20 cellular contexts compared by ENCODE assay signal in the genomic region with DNA sequence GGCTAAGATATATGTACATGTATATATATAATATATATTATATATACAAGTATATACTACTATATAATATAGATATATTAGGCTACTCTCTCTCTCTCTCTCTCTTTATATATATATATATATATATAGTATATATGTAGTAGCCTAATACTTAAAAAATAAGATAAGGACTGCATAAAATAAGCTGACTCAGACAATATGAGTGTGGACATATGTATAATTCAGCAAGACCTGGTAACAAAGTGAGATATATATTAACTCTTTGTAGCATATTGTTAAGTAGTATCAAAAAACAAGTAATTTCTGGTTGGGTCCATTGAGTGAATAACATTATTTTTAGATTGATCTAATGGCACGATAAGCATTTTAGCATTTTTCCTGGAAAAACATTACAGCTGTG.
A peak's percentile ranks its signal among the peaks of the same experiment; 100 is the strongest.
DNase-seq lines count a peak whose midpoint lies in the region; ATAC-seq, FAIRE-seq and TF ChIP-seq lines count a peak whose summit lies in the region.
"Had no signal": no experiment of that assay in that cellular context is flagged by ENCODE, and none has a peak within 500 bp of the region (broad histone marks: within the 10 kb centered on the region; RNA-seq: fewer than 3 reads in every experiment).

No MANE protein-coding gene starts in this region.

- DNase-seq in HepG2 (ENCODE audit: low spot score) (no peak), right lobe of liver (no peak), IMR-90 (no peak), endothelial cell of umbilical vein (ENCODE audit: low read depth, low spot score) (peak; percentile 40), GM12891 (ENCODE audit: insufficient read length, low spot score) (no peak), OCI-M1 (lab: John Stamatoyannopoulos, UW) (no peak)
- DNase-seq: AML-193; Caco-2; Calu3; CD4-positive, alpha-beta T cell; CD8-positive, alpha-beta T cell; DMS79 treated with DMSO at 0.1 percent for 48 hours; GF-D8 had no signal

- no peak overlapping the region for H2BK15ac ChIP-seq in IMR-90 (ENCODE audit: low read depth, low read length)

- H3K27ac ChIP-seq in HepG2 (ENCODE audit: extremely low read length, insufficient read depth, low read length) (no peak overlapping the region), right lobe of liver (no peak overlapping the region), IMR-90 (ENCODE audit: insufficient read depth, low read length) (no peak overlapping the region), endothelial cell of umbilical vein (ENCODE audit: insufficient read depth, low read depth, low read length) (no peak overlapping the region)
- H3K27ac ChIP-seq: 22Rv1; BLaER1 treated with 17β-estradiol and CSF1 and Interleukin-3, amounts not matched to agents 10 nM and 100 nM; C4-2B had no signal

- H3K27me3 ChIP-seq in HepG2 (ENCODE audit: control insufficient read depth in 1 of 2, insufficient read depth in 2 of 2, low read length in 2 of 2) = no peaks in the 10 kb centered on the region
- H3K27me3 ChIP-seq in right lobe of liver = no peaks in the 10 kb centered on the region
- H3K27me3 ChIP-seq in IMR-90 (ENCODE audit: control insufficient read depth, insufficient read depth, low read length) = no peaks in the 10 kb centered on the region
- no peaks in the 10 kb centered on the region for H3K27me3 ChIP-seq in endothelial cell of umbilical vein (ENCODE audit: control insufficient read depth in 2 of 2, insufficient read depth in 2 of 2, low read length in 2 of 2)
- H3K27me3 ChIP-seq: BLaER1 treated with 17β-estradiol and CSF1 and Interleukin-3, amounts not matched to agents 10 nM and 100 nM had no signal

- H4K20me1 ChIP-seq in HepG2 (ENCODE audit: insufficient read depth, low read length) (no peaks in the 10 kb centered on the region), IMR-90 (ENCODE audit: insufficient read depth, low read length) (no peaks in the 10 kb centered on the region), endothelial cell of umbilical vein (replicated peaks; ENCODE audit: control insufficient read depth, extremely low read depth, insufficient read depth, low read length) (no peaks in the 10 kb centered on the region)
- H4K20me1 ChIP-seq: BLaER1 treated with 17β-estradiol and CSF1 and Interleukin-3, amounts not matched to agents 10 nM and 100 nM had no signal

- H2AK5ac ChIP-seq in IMR-90 (ENCODE audit: low read depth, low read length) = no peak overlapping the region

- H3K4me2 ChIP-seq in HepG2 (ENCODE audit: low read depth, low read length) = no peak overlapping the region
- H3K4me2 ChIP-seq in IMR-90 (ENCODE audit: low read depth, low read length) = no peak overlapping the region
- peak overlapping the region; percentile 74 for H3K4me2 ChIP-seq in endothelial cell of umbilical vein (ENCODE audit: insufficient read depth, low read length)
- H3K4me2 ChIP-seq: BLaER1 treated with 17β-estradiol and CSF1 and Interleukin-3, amounts not matched to agents 10 nM and 100 nM had no signal

- H3K56ac ChIP-seq in IMR-90 (ENCODE audit: extremely low read depth, insufficient read depth, low read length) = no peak overlapping the region

- H2BK120ac ChIP-seq in IMR-90 (ENCODE audit: low read depth, low read length) = no peak overlapping the region

- no peak overlapping the region for H2BK20ac ChIP-seq in IMR-90 (ENCODE audit: low read depth, low read length)

- intact Hi-C loops in HepG2 (cut with micrococcal nuclease; ENCODE audit: unreplicated experiment) = no loop called here
- intact Hi-C loops in right lobe of liver (cut with DNase I) = no loop called here
- intact Hi-C loops in IMR-90 (cut with micrococcal nuclease) = no loop called here
- intact Hi-C loops in endothelial cell of umbilical vein (cut with micrococcal nuclease) = loop anchor here (5.0 kb wide), 1 partner anchor 90 kb away; no protein-coding TSS in a partner anchor

- no peaks in the 10 kb centered on the region for H3K79me1 ChIP-seq in IMR-90 (ENCODE audit: low read depth in 1 of 2, low read length in 2 of 2)

- H2AFZ ChIP-seq in HepG2 (ENCODE audit: low read length) = no peak overlapping the region
- H2AFZ ChIP-seq in IMR-90 (replicated peaks; ENCODE audit: low read length, poor library complexity) = no peak overlapping the region
- H2AFZ ChIP-seq in endothelial cell of umbilical vein (ENCODE audit: low read depth, low read length) = no peak overlapping the region

- POLR2A ChIA-PET in HepG2 (lab: Yijun Ruan, JAX) = no interaction called here
- POLR2A ChIA-PET in IMR-90 (lab: Charles Lee; ENCODE audit: unreplicated experiment) = no interaction called here
- POLR2A ChIA-PET in endothelial cell of umbilical vein (lab: Charles Lee) = interaction anchor here (1.1 kb wide), 1 partner anchor 11 kb away, joined by 3 read pairs; no protein-coding TSS in a partner anchor

- dilution Hi-C loops in IMR-90 (cut with HindIII; ENCODE audit: low sequenced_read_pairs, unreplicated experiment) = no loop called here
- dilution Hi-C loops in endothelial cell of umbilical vein (cut with MboI; ENCODE audit: extremely low pct_ligation_motif_present, low sequenced_read_pairs) = no loop called here

- CTCF ChIA-PET in HepG2 (lab: Yijun Ruan, JAX; ENCODE audit: low intra/inter-chr PET ratio, low total read pairs) = no interaction called here
- CTCF ChIA-PET in IMR-90 (lab: Yijun Ruan, JAX) = no interaction called here
- CTCF ChIA-PET in endothelial cell of umbilical vein (lab: Charles Lee) = interaction anchor here (1.0 to 1.3 kb wide), 2 partner anchors 26 to 90 kb away, joined by 3 to 6 read pairs; no protein-coding TSS in a partner anchor

- ATAC-seq in HepG2 (no peak), right lobe of liver (no peak), IMR-90 (ENCODE audit: low read depth) (no peak), HG02678 (IDR thresholded peaks at IDR 0.05; ENCODE audit: unreplicated experiment) (no peak)
- ATAC-seq: CD8-positive, alpha-beta T cell had no signal

- no peaks in the 10 kb centered on the region for H3K4me1 ChIP-seq in HepG2 (ENCODE audit: insufficient read depth, low read length)
- no peaks in the 10 kb centered on the region for H3K4me1 ChIP-seq in right lobe of liver
- H3K4me1 ChIP-seq in IMR-90 (ENCODE audit: control insufficient read depth, insufficient read depth, low read length) = no peaks in the 10 kb centered on the region
- peaks cover 13% of the 10 kb centered on the region for H3K4me1 ChIP-seq in endothelial cell of umbilical vein (ENCODE audit: control insufficient read depth, extremely low read depth, insufficient read depth, low read length)
- H3K4me1 ChIP-seq: Caco-2 had no signal

- no peak overlapping the region for H2BK5ac ChIP-seq in IMR-90 (ENCODE audit: low read depth, low read length, poor library complexity, severe bottlenecking)

- H3K79me2 ChIP-seq in HepG2 (ENCODE audit: insufficient read depth, low read length) = no peaks in the 10 kb centered on the region
- H3K79me2 ChIP-seq in endothelial cell of umbilical vein (ENCODE audit: control insufficient read depth, insufficient read depth, low read length) = no peaks in the 10 kb centered on the region

- no peak overlapping the region for H4K91ac ChIP-seq in IMR-90 (ENCODE audit: insufficient read depth, low read depth, low read length)

- FAIRE-seq in HepG2 (lab: Jason Lieb, UNC) = no peak
- FAIRE-seq in endothelial cell of umbilical vein (lab: Jason Lieb, UNC) = peak; percentile 67
- FAIRE-seq in GM12891 (lab: Jason Lieb, UNC) = no peak
- FAIRE-seq: D721Med, GM12892, GM19239 had no signal

- no peak overlapping the region for H2AK9ac ChIP-seq in IMR-90 (replicated peaks; ENCODE audit: low read depth, low read length, poor library complexity)

- H3K9ac ChIP-seq in HepG2 (ENCODE audit: insufficient read depth, low read depth, low read length) = no peak overlapping the region
- no peak overlapping the region for H3K9ac ChIP-seq in IMR-90 (ENCODE audit: low read depth, low read length)
- H3K9ac ChIP-seq in endothelial cell of umbilical vein (replicated peaks; ENCODE audit: extremely low read depth, insufficient read depth, low read length) = no peak overlapping the region
- H3K9ac ChIP-seq: BLaER1 treated with 17β-estradiol and CSF1 and Interleukin-3, amounts not matched to agents 10 nM and 100 nM had no signal

- TF ChIP-seq RAD21 in HepG2 (CRISPR knock-in tag; IDR thresholded peaks at IDR 0.05) (no peak), IMR-90 (IDR thresholded peaks at IDR 0.05; ENCODE audit: low read length) (no peak)

- no peak overlapping the region for H3K14ac ChIP-seq in IMR-90 (replicated peaks; ENCODE audit: low read depth, low read length)

- no peak for TF ChIP-seq POLR2A in HepG2 (IDR thresholded peaks at IDR 0.05; ENCODE audit: insufficient read depth in 1 of 2, low read depth in 2 of 2, low read length in 2 of 2)
- no peak for TF ChIP-seq POLR2A in right lobe of liver (IDR thresholded peaks at IDR 0.05)
- no peak for TF ChIP-seq POLR2A in IMR-90 (IDR thresholded peaks at IDR 0.05; ENCODE audit: low read depth, low read length)
- TF ChIP-seq POLR2A in endothelial cell of umbilical vein (IDR thresholded peaks at IDR 0.05; ENCODE audit: low read depth, low read length) = no peak
- no peak for TF ChIP-seq POLR2A in GM12891 (IDR thresholded peaks at IDR 0.05; ENCODE audit: low read depth, low read length)

- H3K4ac ChIP-seq in IMR-90 (ENCODE audit: low read depth, low read length) = no peak overlapping the region

- TF ChIP-seq CTCF in HepG2 (CRISPR knock-in tag; IDR thresholded peaks at IDR 0.05) (no peak), right lobe of liver (IDR thresholded peaks at IDR 0.05) (no peak), IMR-90 (conservative IDR thresholded peaks at IDR 0.05; ENCODE audit: low read depth, low read length) (no peak), endothelial cell of umbilical vein (IDR thresholded peaks at IDR 0.05; ENCODE audit: extremely low read depth in 1 of 2, insufficient read depth in 1 of 2, low read depth in 1 of 2, low read length in 2 of 2) (no peak)

- H3K9me3 ChIP-seq in HepG2 (ENCODE audit: low read length) (no peaks in the 10 kb centered on the region), right lobe of liver (no peaks in the 10 kb centered on the region), IMR-90 (ENCODE audit: control insufficient read depth, insufficient read depth, low read length) (no peaks in the 10 kb centered on the region), endothelial cell of umbilical vein (replicated peaks; ENCODE audit: control insufficient read depth, insufficient read depth, low read length) (no peaks in the 10 kb centered on the region)
- H3K9me3 ChIP-seq: Caco-2 had no signal

- H4K8ac ChIP-seq in IMR-90 (ENCODE audit: low read depth in 2 of 2, low read length in 2 of 2) = no peak overlapping the region

- TF ChIP-seq EP300 in HepG2 (IDR thresholded peaks at IDR 0.05; ENCODE audit: low read depth in 2 of 2, low read length in 2 of 2) = no peak
- no peak for TF ChIP-seq EP300 in HepG2 (CRISPR knock-in tag; IDR thresholded peaks at IDR 0.05; ENCODE audit: borderline replicate concordance)

- no peak overlapping the region for H3K18ac ChIP-seq in IMR-90 (ENCODE audit: low read depth, low read length)

- in situ Hi-C loops in HepG2 (cut with HindIII; ENCODE audit: extremely low pct_ligation_motif_present, low pct_unique_long_range_greater_than_20kb) (no loop called here), IMR-90 (cut with MboI; ENCODE audit: low sequenced_read_pairs) (no loop called here)

- WGBS in HepG2 (ENCODE audit: low lambda C conversion rate) = 0% methylated on average over 1 of the region's 1 CpG
- WGBS in right lobe of liver (ENCODE audit: insufficient coverage, low coverage, low lambda C conversion rate, missing lambda C conversion rate) = 69% methylated on average over 1 of the region's 1 CpG
- WGBS in IMR-90 (ENCODE audit: extremely low coverage in 2 of 2, insufficient read length in 1 of 2), 2 experiments = no CpG with 5 or more reads among the region's 1 CpG

- H3K23ac ChIP-seq in IMR-90 (ENCODE audit: low read depth, low read length) = no peak overlapping the region

- no TSS peak for BruUV-seq in HepG2 (replicated peaks; lab: Mats Ljungman, UMichigan)
- BruUV-seq in IMR-90 (replicated peaks; lab: Mats Ljungman, UMichigan) = no TSS peak
- no TSS peak for BruUV-seq in endothelial cell of umbilical vein (replicated peaks; lab: Mats Ljungman, UMichigan)

- H3K9me1 ChIP-seq in IMR-90 (ENCODE audit: insufficient read depth, low read length) = no peaks in the 10 kb centered on the region
- no peaks in the 10 kb centered on the region for H3K9me1 ChIP-seq in endothelial cell of umbilical vein (replicated peaks; ENCODE audit: control insufficient read depth, extremely low read depth, insufficient read depth, low read length)

- H3K36me3 ChIP-seq in HepG2 (replicated peaks in 1 of 2; ENCODE audit: control insufficient read depth in 1 of 2, insufficient read depth in 2 of 2, low read length in 2 of 2) = no peaks in the 10 kb centered on the region
- no peaks in the 10 kb centered on the region for H3K36me3 ChIP-seq in right lobe of liver
- no peaks in the 10 kb centered on the region for H3K36me3 ChIP-seq in IMR-90 (ENCODE audit: control insufficient read depth, insufficient read depth, low read length)
- no peaks in the 10 kb centered on the region for H3K36me3 ChIP-seq in endothelial cell of umbilical vein (ENCODE audit: control insufficient read depth in 2 of 2, extremely low read depth in 1 of 2, insufficient read depth in 2 of 2, low read length in 2 of 2)
- H3K36me3 ChIP-seq: BLaER1 treated with 17β-estradiol and CSF1 and Interleukin-3, amounts not matched to agents 10 nM and 100 nM had no signal

- H4K5ac ChIP-seq in IMR-90 (ENCODE audit: low read depth, low read length) = no peak overlapping the region

- no peak overlapping the region for H3K4me3 ChIP-seq in HepG2 (replicated peaks in 1 of 3; ENCODE audit: insufficient read depth in 1 of 3, low read depth in 2 of 3, low read length in 3 of 3)
- no peak overlapping the region for H3K4me3 ChIP-seq in right lobe of liver
- no peak overlapping the region for H3K4me3 ChIP-seq in IMR-90 (ENCODE audit: insufficient read depth, low read depth, low read length)
- peak overlapping the region in 1 of 3 experiments; percentile 58 for H3K4me3 ChIP-seq in endothelial cell of umbilical vein (replicated peaks in 1 of 3; ENCODE audit: insufficient read depth in 1 of 3, low read depth in 1 of 3, low read length in 3 of 3)
- H3K4me3 ChIP-seq: BLaER1 treated with 17β-estradiol and CSF1 and Interleukin-3, amounts not matched to agents 10 nM and 100 nM had no signal
